Comparison of ENCODE assay signal across 15 cellular contexts in the genomic region with DNA sequence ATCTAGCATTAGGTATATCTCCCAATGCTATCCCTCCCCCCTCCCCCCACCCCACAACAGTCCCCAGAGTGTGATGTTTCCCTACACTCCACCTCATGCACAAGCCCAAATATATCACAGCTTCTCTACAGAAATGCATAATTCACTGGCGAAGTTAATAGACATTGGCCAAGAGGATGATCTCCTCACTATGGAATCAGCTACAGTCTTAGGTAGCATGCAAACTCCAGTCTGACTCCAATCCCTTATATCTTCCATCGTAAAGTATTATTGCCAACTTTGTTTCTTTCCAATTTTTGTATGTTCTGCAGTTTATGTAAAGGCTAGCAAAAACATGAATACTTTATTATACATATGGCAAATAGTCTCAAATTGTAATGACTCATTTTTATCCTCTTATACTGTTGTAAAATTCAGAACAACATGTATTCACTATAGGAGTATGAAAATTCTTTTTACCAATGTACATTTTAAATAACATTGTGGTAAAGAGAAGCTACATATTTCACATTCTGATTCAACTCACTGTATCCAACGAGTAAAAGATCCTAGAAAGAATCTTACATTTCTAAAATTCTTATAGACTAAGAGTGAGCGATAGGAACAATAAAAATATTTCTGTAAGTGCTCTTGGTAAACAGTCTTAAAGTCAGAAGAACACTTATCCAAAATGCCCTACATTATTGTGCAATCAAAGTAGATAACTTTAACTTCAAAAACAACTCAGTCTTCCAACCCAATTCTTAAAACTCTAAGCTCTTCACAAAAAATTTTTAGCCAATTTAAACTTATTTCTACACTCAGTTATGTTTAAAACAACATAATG. TPM values are rescaled to one million over a fixed set of nuclear protein-coding genes. Genes with fewer than 3 reads are reported as not detected.
DNase-seq lines count a peak whose midpoint lies in the region; ATAC-seq, FAIRE-seq and TF ChIP-seq lines count a peak whose summit lies in the region.
"Had no signal": no experiment of that assay in that cellular context is flagged by ENCODE, and none has a peak within 500 bp of the region (broad histone marks: within the 10 kb centered on the region; RNA-seq: fewer than 3 reads in every experiment).

No MANE protein-coding gene starts in this region.

- peak; percentile 5 for FAIRE-seq in colon (lab: Jason Lieb, UNC)
- peak; percentile 51 for FAIRE-seq in kidney (lab: Jason Lieb, UNC)
- FAIRE-seq: endothelial cell of umbilical vein, islet of Langerhans had no signal

- no peaks in the 10 kb centered on the region for H3K36me3 Mint-ChIP-seq in CD8-positive, alpha-beta memory T cell
- H3K36me3 Mint-ChIP-seq in HFFc6 (ENCODE audit: low read depth): no peaks in the 10 kb centered on the region

- H3K4me3 ChIP-seq in CD8-positive, alpha-beta memory T cell (ENCODE audit: low read length): no peak overlapping the region
- peak overlapping the region; percentile 21 to 48 for H3K4me3 ChIP-seq in kidney (ENCODE audit: low read length in 2 of 2)
- peak overlapping the region; percentile 36 for H3K4me3 ChIP-seq in smooth muscle cell

- no peak overlapping the region for H3K27ac Mint-ChIP-seq in CD8-positive, alpha-beta memory T cell
- H3K27ac Mint-ChIP-seq in HFFc6: no peak overlapping the region
- H3K27ac Mint-ChIP-seq: stimulated activated naive CD8-positive, alpha-beta T cell treated with anti-CD3 and anti-CD28 coated beads, Interleukin-15, Interleukin-2, amounts not matched to agents 100 ng/mL and 50 ng/mL, for 24 hours had no signal

- H3K9ac ChIP-seq in kidney (ENCODE audit: low read length in 2 of 2): no peak overlapping the region
- peak overlapping the region; percentile 55 for H3K9ac ChIP-seq in smooth muscle cell (ENCODE audit: low read depth)

- no peaks in the 10 kb centered on the region for H3K79me2 ChIP-seq in smooth muscle cell (ENCODE audit: low read depth)

- ATAC-seq in HG03439 (IDR thresholded peaks at IDR 0.05; ENCODE audit: unreplicated experiment) (no peak), HG02623 (IDR thresholded peaks at IDR 0.05; ENCODE audit: unreplicated experiment) (no peak)

- POLR2A ChIA-PET in CD8-positive, alpha-beta memory T cell (lab: Charles Lee): no interaction called here

- no peaks in the 10 kb centered on the region for H3K9me3 ChIP-seq in CD8-positive, alpha-beta memory T cell (ENCODE audit: low read length)
- H3K9me3 ChIP-seq in kidney (ENCODE audit: control insufficient read depth in 1 of 2, low read length in 2 of 2) (no peaks in the 10 kb centered on the region), smooth muscle cell (replicated peaks; ENCODE audit: low read depth) (no peaks in the 10 kb centered on the region)

- no peaks in the 10 kb centered on the region for H3K4me1 Mint-ChIP-seq in CD8-positive, alpha-beta memory T cell
- H3K4me1 Mint-ChIP-seq in HFFc6 (ENCODE audit: low read depth): no peaks in the 10 kb centered on the region

- H3K4me2 ChIP-seq in smooth muscle cell: peak overlapping the region; percentile 80

- H3K4me3 Mint-ChIP-seq in CD8-positive, alpha-beta memory T cell: no peak overlapping the region
- H3K4me3 Mint-ChIP-seq in HFFc6: no peak overlapping the region
- H3K4me3 Mint-ChIP-seq: stimulated activated naive CD8-positive, alpha-beta T cell treated with anti-CD3 and anti-CD28 coated beads, Interleukin-15, Interleukin-2, amounts not matched to agents 100 ng/mL and 50 ng/mL, for 24 hours had no signal

- intact Hi-C loops in kidney (cut with DNase I): no loop called here

- peak overlapping the region; percentile 27 for H3K27ac ChIP-seq in CD8-positive, alpha-beta memory T cell (ENCODE audit: low read depth, low read length)
- H3K27ac ChIP-seq in kidney (ENCODE audit: low read depth in 2 of 2, low read length in 2 of 2) (no peak overlapping the region), smooth muscle cell (ENCODE audit: low read depth) (peak overlapping the region; percentile 69)

- no peaks in the 10 kb centered on the region for H3K9me3 Mint-ChIP-seq in CD8-positive, alpha-beta memory T cell
- H3K9me3 Mint-ChIP-seq in HFFc6: peaks cover 13% of the 10 kb centered on the region
- H3K9me3 Mint-ChIP-seq: stimulated activated naive CD8-positive, alpha-beta T cell treated with anti-CD3 and anti-CD28 coated beads, Interleukin-15, Interleukin-2, amounts not matched to agents 100 ng/mL and 50 ng/mL, for 24 hours had no signal

- H3K36me3 ChIP-seq in CD8-positive, alpha-beta memory T cell (ENCODE audit: insufficient read depth, low read length): no peaks in the 10 kb centered on the region
- H3K36me3 ChIP-seq in kidney (ENCODE audit: control insufficient read depth in 1 of 2, insufficient read depth in 2 of 2, low read length in 2 of 2) (no peaks in the 10 kb centered on the region), smooth muscle cell (ENCODE audit: low read depth) (no peaks in the 10 kb centered on the region)

- no peaks in the 10 kb centered on the region for H4K20me1 ChIP-seq in smooth muscle cell (ENCODE audit: low read depth)

- peak overlapping the region; percentile 90 for H2AFZ ChIP-seq in smooth muscle cell (ENCODE audit: low read depth)

- H3F3A ChIP-seq in smooth muscle cell (ENCODE audit: low read depth): no peaks in the 10 kb centered on the region

- CTCF ChIA-PET in CD8-positive, alpha-beta memory T cell (lab: Charles Lee): no interaction called here

- no peak for DNase-seq in CD8-positive, alpha-beta memory T cell
- DNase-seq in kidney: no peak
- no peak for DNase-seq in smooth muscle cell (lab: John Stamatoyannopoulos, UW; ENCODE audit: unreplicated experiment)
- DNase-seq in HFFc6: no peak
- DNase-seq in A172 (ENCODE audit: low spot score): no peak
- DNase-seq: NCI-H1092 treated with DMSO at 0.1 percent for 48 hours, NCI-H774 had no signal

- no peaks in the 10 kb centered on the region for H3K27me3 ChIP-seq in CD8-positive, alpha-beta memory T cell (ENCODE audit: insufficient read depth, low read length, poor library complexity, severe bottlenecking)
- H3K27me3 ChIP-seq in smooth muscle cell (ENCODE audit: low read depth): no peaks in the 10 kb centered on the region

- TF ChIP-seq CTCF in kidney (IDR thresholded peaks at IDR 0.05; ENCODE audit: borderline replicate concordance, extremely low read depth, insufficient read depth): no peak
- TF ChIP-seq CTCF in smooth muscle cell (IDR thresholded peaks at IDR 0.05; ENCODE audit: borderline replicate concordance, insufficient read depth, poor library complexity, severe bottlenecking): no peak
- no peak for TF ChIP-seq CTCF in HFFc6 (IDR thresholded peaks at IDR 0.05)

- no peaks in the 10 kb centered on the region for H3K4me1 ChIP-seq in CD8-positive, alpha-beta memory T cell (ENCODE audit: insufficient read depth, low read length)
- H3K4me1 ChIP-seq in kidney (ENCODE audit: control insufficient read depth in 1 of 2, insufficient read depth in 1 of 2, low read depth in 1 of 2, low read length in 2 of 2): no peaks in the 10 kb centered on the region
- peaks cover 13% of the 10 kb centered on the region for H3K4me1 ChIP-seq in smooth muscle cell (ENCODE audit: low read depth)

- H3K27me3 Mint-ChIP-seq in CD8-positive, alpha-beta memory T cell: peaks cover 3 to 5% of the 10 kb centered on the region in 2 donors
- no peaks in the 10 kb centered on the region for H3K27me3 Mint-ChIP-seq in HFFc6 (ENCODE audit: insufficient read depth)

- 25% methylated on average over 4 of the region's 4 CpGs for WGBS in smooth muscle cell (ENCODE audit: low lambda C conversion rate)

RNA-seq across cellular contexts. Expression of a gene that starts 0.8 kb away (rescaled TPM):
- total RNA-seq in CD8-positive, alpha-beta memory T cell: not detected
- polyA plus RNA-seq in CD8-positive, alpha-beta memory T cell: not detected
- total RNA-seq in kidney (9.4 TPM), smooth muscle cell (6.9 TPM in 2 replicates)
- polyA plus RNA-seq in kidney (ENCODE audit: insufficient read depth, low read depth, low replicate concordance) (3.7 TPM), smooth muscle cell (1.3 and 1.7 TPM in 2 replicates)
- total RNA-seq in HFFc6 (2021; fragmentation: NEBNext Ultra II Directional; extraction: Animal tissue kit (Norgen Biotek cat#: 25700)): under 1 TPM in 2 of 6 experiments, not detected in 4; 0.12 to 0.14 TPM
- not detected in 2 replicates for total RNA-seq in A172 (2014; rRNA removed; shearing (Covaris generic))
- total RNA-seq: Daoy had no signal
- polyA plus RNA-seq: neural cell had no signal

Comparison
In these comparisons a context has a peak if more than half of its experiments do, and no peak if none do; other contexts are left out.
1. H3K27ac ChIP-seq: peak in CD8-positive, alpha-beta memory T cell (single experiment) and smooth muscle cell (single experiment); none in kidney (0 of 2).